ENCODE assay signal across 14 cellular contexts in genomic region chr12:46207644-46208043, GRCh38.
DNase-seq lines count a peak whose midpoint lies in the region; ATAC-seq, FAIRE-seq and TF ChIP-seq lines count a peak whose summit lies in the region.
"Had no signal": no experiment of that assay in that cellular context is flagged by ENCODE, and none has a peak within 500 bp of the region (broad histone marks: within the 10 kb centered on the region; RNA-seq: fewer than 3 reads in every experiment).

No MANE protein-coding gene starts in this region.

- no peaks in the 10 kb centered on the region for H3K4me1 ChIP-seq in uterus

- H3K27me3 ChIP-seq in uterus: no peaks in the 10 kb centered on the region
- H3K27me3 ChIP-seq: ascending aorta, thyroid gland had no signal

- no peak for DNase-seq in stimulated activated naive CD8-positive, alpha-beta T cell treated with anti-CD3 and anti-CD28 coated beads, Interleukin-15, amount 100 ng/mL, for 72 hours
- DNase-seq in activated naive CD8-positive, alpha-beta T cell treated with anti-CD3 and anti-CD28 coated beads, Interleukin-2, amount 50 U/mL, for 24 hours: no peak
- DNase-seq in uterus (no peak), NCI-H2171 treated with DMSO at 0.1 percent for 48 hours (lab: John Stamatoyannopoulos, UW) (no peak), HTR-8/SVneo (ENCODE audit: insufficient read length, low spot score) (no peak)
- DNase-seq: activated T-cell treated with anti-CD3 and anti-CD28 coated beads for 4 hours, IMR-90, NCI-H1048, thyroid gland had no signal

- peak overlapping the region; percentile 22 for H3K4me3 Mint-ChIP-seq in stimulated activated naive CD8-positive, alpha-beta T cell treated with anti-CD3 and anti-CD28 coated beads, Interleukin-15, Interleukin-2, amounts not matched to agents 100 ng/mL and 50 ng/mL, for 24 hours
- H3K4me3 Mint-ChIP-seq in stimulated activated naive CD8-positive, alpha-beta T cell treated with anti-CD3 and anti-CD28 coated beads, Interleukin-15, amount 100 ng/mL, for 72 hours: no peak overlapping the region
- H3K4me3 Mint-ChIP-seq in activated naive CD8-positive, alpha-beta T cell treated with anti-CD3 and anti-CD28 coated beads, Interleukin-2, amount 50 U/mL, for 24 hours: peak overlapping the region; percentile 31

- no peak for TF ChIP-seq CTCF in uterus (IDR thresholded peaks at IDR 0.05)

- peak overlapping the region; percentile 99 for H3K27ac Mint-ChIP-seq in stimulated activated naive CD8-positive, alpha-beta T cell treated with anti-CD3 and anti-CD28 coated beads, Interleukin-15, Interleukin-2, amounts not matched to agents 100 ng/mL and 50 ng/mL, for 24 hours
- no peak overlapping the region for H3K27ac Mint-ChIP-seq in stimulated activated naive CD8-positive, alpha-beta T cell treated with anti-CD3 and anti-CD28 coated beads, Interleukin-15, amount 100 ng/mL, for 72 hours
- peak overlapping the region; percentile 97 for H3K27ac Mint-ChIP-seq in activated naive CD8-positive, alpha-beta T cell treated with anti-CD3 and anti-CD28 coated beads, Interleukin-2, amount 50 U/mL, for 24 hours

- peak overlapping the region; percentile 8 to 75 for H3K27ac ChIP-seq in uterus
- H3K27ac ChIP-seq: ascending aorta, thyroid gland had no signal

- TF ChIP-seq POLR2A in uterus (IDR thresholded peaks at IDR 0.05): no peak

- ATAC-seq in stimulated activated naive CD8-positive, alpha-beta T cell treated with anti-CD3 and anti-CD28 coated beads, Interleukin-15, amount 100 ng/mL, for 72 hours: no peak
- peak; percentile 45 for ATAC-seq in HG02885 (IDR thresholded peaks at IDR 0.05; ENCODE audit: poor library complexity, unreplicated experiment)
- ATAC-seq in activated naive CD8-positive, alpha-beta T cell treated with anti-CD3 and anti-CD28 coated beads, Interleukin-2, amount 50 U/mL, for 24 hours: no peak
- no peak for ATAC-seq in HG03457 (IDR thresholded peaks at IDR 0.05; ENCODE audit: unreplicated experiment)
- ATAC-seq: esophagus mucosa had no signal

- H3K4me1 Mint-ChIP-seq in stimulated activated naive CD8-positive, alpha-beta T cell treated with anti-CD3 and anti-CD28 coated beads, Interleukin-15, Interleukin-2, amounts not matched to agents 100 ng/mL and 50 ng/mL, for 24 hours (ENCODE audit: low read depth): peaks cover 65% of the 10 kb centered on the region
- peaks cover 60% of the 10 kb centered on the region for H3K4me1 Mint-ChIP-seq in stimulated activated naive CD8-positive, alpha-beta T cell treated with anti-CD3 and anti-CD28 coated beads, Interleukin-15, amount 100 ng/mL, for 72 hours
- H3K4me1 Mint-ChIP-seq in activated naive CD8-positive, alpha-beta T cell treated with anti-CD3 and anti-CD28 coated beads, Interleukin-2, amount 50 U/mL, for 24 hours: peaks cover 71% of the 10 kb centered on the region

- intact Hi-C loops in uterus (cut with DNase I; ENCODE audit: low total_unique reads): no loop called here

- no peaks in the 10 kb centered on the region for H3K27me3 Mint-ChIP-seq in stimulated activated naive CD8-positive, alpha-beta T cell treated with anti-CD3 and anti-CD28 coated beads, Interleukin-15, Interleukin-2, amounts not matched to agents 100 ng/mL and 50 ng/mL, for 24 hours
- H3K27me3 Mint-ChIP-seq in stimulated activated naive CD8-positive, alpha-beta T cell treated with anti-CD3 and anti-CD28 coated beads, Interleukin-15, amount 100 ng/mL, for 72 hours: no peaks in the 10 kb centered on the region
- no peaks in the 10 kb centered on the region for H3K27me3 Mint-ChIP-seq in activated naive CD8-positive, alpha-beta T cell treated with anti-CD3 and anti-CD28 coated beads, Interleukin-2, amount 50 U/mL, for 24 hours

- no peaks in the 10 kb centered on the region for H3K36me3 ChIP-seq in uterus

- peaks cover 97% of the 10 kb centered on the region for H3K36me3 Mint-ChIP-seq in stimulated activated naive CD8-positive, alpha-beta T cell treated with anti-CD3 and anti-CD28 coated beads, Interleukin-15, Interleukin-2, amounts not matched to agents 100 ng/mL and 50 ng/mL, for 24 hours (ENCODE audit: low read depth)
- H3K36me3 Mint-ChIP-seq in activated naive CD8-positive, alpha-beta T cell treated with anti-CD3 and anti-CD28 coated beads, Interleukin-2, amount 50 U/mL, for 24 hours (ENCODE audit: low read depth): peaks cover 92% of the 10 kb centered on the region

- H3K9me3 Mint-ChIP-seq in stimulated activated naive CD8-positive, alpha-beta T cell treated with anti-CD3 and anti-CD28 coated beads, Interleukin-15, Interleukin-2, amounts not matched to agents 100 ng/mL and 50 ng/mL, for 24 hours: no peaks in the 10 kb centered on the region
- no peaks in the 10 kb centered on the region for H3K9me3 Mint-ChIP-seq in stimulated activated naive CD8-positive, alpha-beta T cell treated with anti-CD3 and anti-CD28 coated beads, Interleukin-15, amount 100 ng/mL, for 72 hours
- no peaks in the 10 kb centered on the region for H3K9me3 Mint-ChIP-seq in activated naive CD8-positive, alpha-beta T cell treated with anti-CD3 and anti-CD28 coated beads, Interleukin-2, amount 50 U/mL, for 24 hours

- no peak for FAIRE-seq in HTR-8/SVneo (lab: Jason Lieb, UNC)

- H3K9me3 ChIP-seq in uterus: no peaks in the 10 kb centered on the region
- H3K9me3 ChIP-seq: ascending aorta, thyroid gland had no signal

- no peak overlapping the region for H3K4me3 ChIP-seq in uterus
- H3K4me3 ChIP-seq: ascending aorta, thyroid gland had no signal

Comparison
In these comparisons a context has a peak if more than half of its experiments do, and no peak if none do; other contexts are left out.
1. H3K27ac Mint-ChIP-seq: peak in stimulated activated naive CD8-positive, alpha-beta T cell treated with anti-CD3 and anti-CD28 coated beads, Interleukin-15, Interleukin-2, amounts not matched to agents 100 ng/mL and 50 ng/mL, for 24 hours (single experiment) and activated naive CD8-positive, alpha-beta T cell treated with anti-CD3 and anti-CD28 coated beads, Interleukin-2, amount 50 U/mL, for 24 hours (single experiment); none in stimulated activated naive CD8-positive, alpha-beta T cell treated with anti-CD3 and anti-CD28 coated beads, Interleukin-15, amount 100 ng/mL, for 72 hours (0 of 2).
2. H3K4me3 Mint-ChIP-seq: peak in stimulated activated naive CD8-positive, alpha-beta T cell treated with anti-CD3 and anti-CD28 coated beads, Interleukin-15, Interleukin-2, amounts not matched to agents 100 ng/mL and 50 ng/mL, for 24 hours (single experiment) and activated naive CD8-positive, alpha-beta T cell treated with anti-CD3 and anti-CD28 coated beads, Interleukin-2, amount 50 U/mL, for 24 hours (single experiment); none in stimulated activated naive CD8-positive, alpha-beta T cell treated with anti-CD3 and anti-CD28 coated beads, Interleukin-15, amount 100 ng/mL, for 72 hours (0 of 2).